Comparison of ENCODE assay signal across 8 cellular contexts in genomic region chr5:141992349-141992963, GRCh38. TPM values are rescaled to one million over a fixed set of nuclear protein-coding genes. Genes with fewer than 3 reads are reported as not detected.
DNase-seq lines count a peak whose midpoint lies in the region; ATAC-seq, FAIRE-seq and TF ChIP-seq lines count a peak whose summit lies in the region.

No MANE protein-coding gene starts in this region.

- no peaks in the 10 kb centered on the region for H3K9me3 ChIP-seq in upper lobe of left lung

- peak; percentile 77 for TF ChIP-seq CTCF in fibroblast of pulmonary artery (IDR thresholded peaks at IDR 0.05; ENCODE audit: low read length, missing control alignments)
- TF ChIP-seq CTCF in omental fat pad (IDR thresholded peaks at IDR 0.05) = no peak
- TF ChIP-seq CTCF in upper lobe of left lung (IDR thresholded peaks at IDR 0.05) = peak in 5 of 6 experiments; percentile 69 to 78 (median 72)

- no peaks in the 10 kb centered on the region for H3K27me3 ChIP-seq in upper lobe of left lung

- H3K4me1 ChIP-seq in upper lobe of left lung = no peaks in the 10 kb centered on the region

- TF ChIP-seq EP300 in upper lobe of left lung (IDR thresholded peaks at IDR 0.05) = no peak

- peaks cover 8 to 69% (median 29%) of the 10 kb centered on the region in 4 donors for H3K36me3 ChIP-seq in upper lobe of left lung

- peak; percentile 66 for FAIRE-seq in GM12891 (lab: Jason Lieb, UNC)

- DNase-seq in GM12891 (ENCODE audit: insufficient read length, low spot score) = no peak
- DNase-seq in HT1080 (ENCODE audit: low read depth) = peak; percentile 44
- peak; percentile 50 for DNase-seq in RPMI7951 (ENCODE audit: low read depth)
- DNase-seq in activated T-cell treated with anti-CD3 and anti-CD28 coated beads, Interleukin-2, amount 50 U/mL, for 48 hours = peak; percentile 83 to 87
- peak; percentile 79 for DNase-seq in fibroblast of pulmonary artery (ENCODE audit: low read depth)
- peak; percentile 93 for DNase-seq in omental fat pad (ENCODE audit: low spot score)
- DNase-seq in upper lobe of left lung = peak in 1 of 2 donors; percentile 73
- DNase-seq in HPDE6-E6E7 (ENCODE audit: extremely low spot score) = no peak

- no peak overlapping the region for H3K4me3 ChIP-seq in fibroblast of pulmonary artery (replicated peaks; ENCODE audit: low read depth, low read length)
- H3K4me3 ChIP-seq in upper lobe of left lung = no peak overlapping the region

- TF ChIP-seq POLR2A in GM12891 (IDR thresholded peaks at IDR 0.05; ENCODE audit: low read depth, low read length) = no peak
- TF ChIP-seq POLR2A in upper lobe of left lung (IDR thresholded peaks at IDR 0.05) = no peak

- no peak overlapping the region for H3K27ac ChIP-seq in upper lobe of left lung

- ATAC-seq in omental fat pad (ENCODE audit: low FRiP score) (peak; percentile 66), upper lobe of left lung (ENCODE audit: low FRiP score in 2 of 2) (peak; percentile 68 to 78)

- WGBS in upper lobe of left lung, 2 donors = 12 to 20% methylated on average over 2 of the region's 2 CpGs

TF ChIP-seq in GM12891, 5 proteins besides CTCF, POLR2A, EP300 and RAD21:
- TF ChIP-seq SPI1 (IDR thresholded peaks at IDR 0.05; ENCODE audit: low read depth, low read length) (no peak), PAX5 (IDR thresholded peaks at IDR 0.05; ENCODE audit: insufficient read depth, low read length, severe bottlenecking) (no peak), TAF1 (IDR thresholded peaks at IDR 0.05; ENCODE audit: low read depth, low read length) (no peak), POU2F2 (IDR thresholded peaks at IDR 0.05; ENCODE audit: low read depth, low read length) (no peak), POLR2AphosphoS5 (IDR thresholded peaks at IDR 0.05; ENCODE audit: low read depth, low read length) (no peak)

RNA-seq across cellular contexts. Expression of gene GNPDA1, which starts 20.4 kb away (rescaled TPM):
- polyA plus RNA-seq in GM12891 (2012; ENCODE audit: low read depth, missing spikeins) = 8.6 TPM
- 77.4 and 93.7 TPM in 2 replicates for total RNA-seq in HT1080 (2014; rRNA removed; shearing (Covaris generic))
- polyA plus RNA-seq in HT1080 (2015; cell fraction: cytosol; rRNA removed) = 55.4 and 63.7 TPM in 2 replicates
- 53.4 and 80.3 TPM in 2 replicates for polyA plus RNA-seq in HT1080 (2015; cell fraction: nucleus; rRNA removed)
- total RNA-seq in RPMI7951 (2014; rRNA removed; shearing (Covaris generic)) = 53.5 and 70.5 TPM in 2 replicates
- total RNA-seq in omental fat pad (10 to 100 TPM; 28.6 to 37.0 (median 33.2) TPM), upper lobe of left lung (10 to 100 TPM; 21.6 to 37.5 (median 31.7) TPM)

RNA-seq across cellular contexts. Expression of gene RNF14, which starts 23.6 kb away (rescaled TPM):
- polyA plus RNA-seq in GM12891 (2012; ENCODE audit: low read depth, missing spikeins) = 20.1 TPM
- 66.0 and 87.1 TPM in 2 replicates for total RNA-seq in HT1080 (2014; rRNA removed; shearing (Covaris generic))
- 44.7 and 45.9 TPM in 2 replicates for polyA plus RNA-seq in HT1080 (2015; cell fraction: cytosol; rRNA removed)
- polyA plus RNA-seq in HT1080 (2015; cell fraction: nucleus; rRNA removed) = 38.2 and 40.7 TPM in 2 replicates
- total RNA-seq in RPMI7951 (2014; rRNA removed; shearing (Covaris generic)) = 65.5 and 66.9 TPM in 2 replicates
- 100 to 1,000 TPM in 1 of 4 donors, 10 to 100 TPM in 3; 47.3 to 107 (median 66.7) TPM for total RNA-seq in omental fat pad
- total RNA-seq in upper lobe of left lung = 10 to 100 TPM; 20.3 to 54.6 (median 44.3) TPM

RNA-seq across cellular contexts. Expression of gene PCDH12, which starts 34.5 kb away (rescaled TPM):
- polyA plus RNA-seq in GM12891 (2012; ENCODE audit: low read depth, missing spikeins) = 0.04 TPM
- 0.14 and 0.17 TPM in 2 replicates for total RNA-seq in HT1080 (2014; rRNA removed; shearing (Covaris generic))
- polyA plus RNA-seq in HT1080 (2015; cell fraction: cytosol; rRNA removed) = 0.45 and 0.85 TPM in 2 replicates
- polyA plus RNA-seq in HT1080 (2015; cell fraction: nucleus; rRNA removed) = 2.0 and 3.1 TPM in 2 replicates
- total RNA-seq in RPMI7951 (2014; rRNA removed; shearing (Covaris generic)) = not detected in 2 replicates
- total RNA-seq in omental fat pad (10 to 100 TPM in 1 of 4 donors, 1 to 10 TPM in 3; 4.0 to 18.9 (median 6.7) TPM), upper lobe of left lung (10 to 100 TPM in 3 of 6 donors, 1 to 10 TPM in 3; 2.1 to 26.0 (median 10.7) TPM)

Comparison
In these comparisons a context has a peak if more than half of its experiments do, and no peak if none do; other contexts are left out.
1. DNase-seq: peak in HT1080 (single experiment), RPMI7951 (single experiment), activated T-cell treated with anti-CD3 and anti-CD28 coated beads, Interleukin-2, amount 50 U/mL, for 48 hours (2 of 2), fibroblast of pulmonary artery (single experiment) and omental fat pad (single experiment); none in GM12891 (single experiment) and HPDE6-E6E7 (single experiment).
2. CTCF ChIP-seq: peak in fibroblast of pulmonary artery (single experiment) and upper lobe of left lung (5 of 6); none in omental fat pad (0 of 3).